ENCODE assay signal across 8 cellular contexts in genomic region chr1:19643602-19644419, GRCh38. TPM values are rescaled to one million over a fixed set of nuclear protein-coding genes. Genes with fewer than 3 reads are reported as not detected.
DNase-seq lines count a peak whose midpoint lies in the region; ATAC-seq, FAIRE-seq and TF ChIP-seq lines count a peak whose summit lies in the region.

Gene NBL1 (plus strand): TSS chr1:19644311. CDS start chr1:19655031, 10,720 bp downstream.

- TF ChIP-seq RAD21 in A549 (conservative IDR thresholded peaks at IDR 0.05 in 1 of 2, IDR thresholded peaks at IDR 0.05 in 1 of 2) (no peak), SK-N-SH (IDR thresholded peaks at IDR 0.05; ENCODE audit: low read length) (no peak)

- H3K9me3 ChIP-seq in A549 (no peaks in the 10 kb centered on the region), SK-N-SH (no peaks in the 10 kb centered on the region), parathyroid adenoma (ENCODE audit: control insufficient read depth, low read length) (no peaks in the 10 kb centered on the region), tibial nerve (no peaks in the 10 kb centered on the region)

- peak; percentile 41 to 43 for DNase-seq in A549 (ENCODE audit: low read depth in 1 of 2, low spot score in 1 of 2)
- no peak for DNase-seq in H4 (ENCODE audit: low spot score)
- peak; percentile 93 for DNase-seq in SK-N-SH
- peak; percentile 80 for DNase-seq in Right ventricle myocardium inferior (ENCODE audit: missing footprints)
- peak; percentile 55 to 57 for DNase-seq in tibial nerve (ENCODE audit: low spot score in 2 of 2)
- no peak for DNase-seq in NCI-H2029 (lab: John Stamatoyannopoulos, UW)

- H3K9me2 ChIP-seq in SK-N-SH, result no peaks in the 10 kb centered on the region

- H3K4me3 Mint-ChIP-seq in activated naive CD8-positive, alpha-beta T cell, result peak within 1 kb of the TSS; percentile 95

- H3K27me3 ChIP-seq in SK-N-SH (ENCODE audit: insufficient read depth), result no peaks in the 10 kb centered on the region
- H3K27me3 ChIP-seq in parathyroid adenoma (ENCODE audit: control insufficient read depth, insufficient read depth, low read length), result no peaks in the 10 kb centered on the region
- peaks cover 0 to 8% of the 10 kb centered on the region in 2 donors for H3K27me3 ChIP-seq in tibial nerve

- H3K27ac ChIP-seq in A549, result peak within 1 kb of the TSS; percentile 84 to 91
- peak within 1 kb of the TSS in 1 of 2 experiments; percentile 80; a peak in 2 of 4 replicates for H3K27ac ChIP-seq in SK-N-SH (ENCODE audit: low read depth in 2 of 2, low read length in 1 of 2)
- peak within 1 kb of the TSS; percentile 51 for H3K27ac ChIP-seq in parathyroid adenoma
- H3K27ac ChIP-seq in tibial nerve, result peak within 1 kb of the TSS; percentile 86 to 95 (median 90)

- H3K4me1 Mint-ChIP-seq in activated naive CD8-positive, alpha-beta T cell (ENCODE audit: low read depth), result peaks cover 27% of the 10 kb centered on the region

- intact Hi-C loops in Right ventricle myocardium inferior (cut with DNase I), result loop anchor here (2.0 kb wide), 1 partner anchor 47 kb away; a partner anchor contains a TSS

- H3K79me2 ChIP-seq in SK-N-SH (ENCODE audit: insufficient read depth) (no peaks in the 10 kb centered on the region; the same call in none of the 2 replicates), parathyroid adenoma (no peaks in the 10 kb centered on the region)

- H3K4me3 ChIP-seq in A549 (peak within 1 kb of the TSS; percentile 85), SK-N-SH (ENCODE audit: low read depth in 2 of 2, low read length in 1 of 2) (peak within 1 kb of the TSS; percentile 66 to 74), parathyroid adenoma (ENCODE audit: low read depth, low read length) (peak within 1 kb of the TSS; percentile 77), tibial nerve (peak within 1 kb of the TSS; percentile 46 to 72 (median 61))

- H3F3A ChIP-seq in SK-N-SH (replicated peaks; ENCODE audit: insufficient read depth), result peaks cover 5% of the 10 kb centered on the region

- POLR2A ChIA-PET in A549 (lab: Yijun Ruan, JAX) (interaction anchor here (1.9 kb wide), 1 partner anchor 47 kb away, joined by 7 read pairs; a partner anchor contains a TSS), SK-N-SH (lab: Yijun Ruan, JAX) (no interaction called here)

- peaks cover 4% of the 10 kb centered on the region; the same call in 1 of the 2 replicates for H4K20me1 ChIP-seq in SK-N-SH (ENCODE audit: insufficient read depth)

- 47% methylated on average over 18 of the region's 94 CpGs for WGBS in A549 (ENCODE audit: missing lambda C conversion rate)
- 52% methylated on average over 29 of the region's 94 CpGs for WGBS in SK-N-SH (ENCODE audit: low lambda C conversion rate)
- WGBS in tibial nerve, 2 donors, result 2 to 3% methylated on average over 30 to 56 of the region's 94 CpGs

- peak within 1 kb of the TSS; percentile 85 for H3K27ac Mint-ChIP-seq in activated naive CD8-positive, alpha-beta T cell

- H3K36me3 ChIP-seq in SK-N-SH (replicated peaks in 1 of 2; ENCODE audit: control insufficient read depth in 1 of 2, insufficient read depth in 2 of 2, low read length in 1 of 2) (no peaks in the 10 kb centered on the region), parathyroid adenoma (ENCODE audit: control insufficient read depth, insufficient read depth, low read length) (no peaks in the 10 kb centered on the region), tibial nerve (no peaks in the 10 kb centered on the region)

- no peaks in the 10 kb centered on the region for H3K9me3 Mint-ChIP-seq in activated naive CD8-positive, alpha-beta T cell (ENCODE audit: low read depth)

- H3K4me1 ChIP-seq in A549 (peaks cover 55% of the 10 kb centered on the region), SK-N-SH (ENCODE audit: control insufficient read depth in 1 of 2, insufficient read depth in 2 of 2, low read depth in 1 of 2, low read length in 1 of 2) (peaks cover 0 to 25% of the 10 kb centered on the region in 2 experiments; a peak in 1 of 4 replicates), parathyroid adenoma (peaks cover 3% of the 10 kb centered on the region), tibial nerve (peaks cover 0 to 59% (median 21%) of the 10 kb centered on the region in 4 donors)

- H3K4me2 ChIP-seq in A549 (peak within 1 kb of the TSS; percentile 89), SK-N-SH (peak within 1 kb of the TSS; percentile 95), parathyroid adenoma (ENCODE audit: low read length) (peak within 1 kb of the TSS; percentile 80)

- no peak for FAIRE-seq in A549 (lab: Jason Lieb, UNC)

- no peak for TF ChIP-seq EP300 in A549 (IDR thresholded peaks at IDR 0.05)
- no peak for TF ChIP-seq EP300 in SK-N-SH (IDR thresholded peaks at IDR 0.05; ENCODE audit: borderline replicate concordance in 1 of 2, low read depth in 1 of 2, low read length in 1 of 2)
- TF ChIP-seq EP300 in tibial nerve (IDR thresholded peaks at IDR 0.05), result peak in 1 of 2 donors; percentile 9

- TF ChIP-seq CTCF in A549 (IDR thresholded peaks at IDR 0.05), result no peak
- no peak for TF ChIP-seq CTCF in SK-N-SH (IDR thresholded peaks at IDR 0.05)
- no peak for TF ChIP-seq CTCF in parathyroid adenoma (IDR thresholded peaks at IDR 0.05)
- no peak for TF ChIP-seq CTCF in tibial nerve (IDR thresholded peaks at IDR 0.05)

- no peak; the same call in 1 of the 2 replicates for TF ChIP-seq POLR2A in A549 (IDR thresholded peaks at IDR 0.05; ENCODE audit: low read length)
- peak in 1 of 2 donors; percentile 62 for TF ChIP-seq POLR2A in tibial nerve (IDR thresholded peaks at IDR 0.05)

- ATAC-seq in A549, result peak; percentile 43 to 53
- peak; percentile 86 for ATAC-seq in Right ventricle myocardium inferior

- H3K36me3 Mint-ChIP-seq in activated naive CD8-positive, alpha-beta T cell, result no peaks in the 10 kb centered on the region

- H3K27me3 Mint-ChIP-seq in activated naive CD8-positive, alpha-beta T cell, result peaks cover 1% of the 10 kb centered on the region

- CTCF ChIA-PET in A549 (lab: Yijun Ruan, JAX), result interaction anchor here (0.9 to 2.1 kb wide), 11 partner anchors 10 to 253 kb away, joined by 3 to 8 read pairs (median 4); no protein-coding TSS in a partner anchor
- CTCF ChIA-PET in SK-N-SH (lab: Yijun Ruan, JAX), result interaction anchor here (0.9 to 13.2 kb wide), 7 partner anchors 10 to 332 kb away, joined by 3 to 235 read pairs (median 7); partner anchors contain the start of genes AKR7A2 and SLC66A1

- H3K9ac ChIP-seq in SK-N-SH (peak within 1 kb of the TSS; percentile 69), parathyroid adenoma (peak within 1 kb of the TSS; percentile 46)

- H2AFZ ChIP-seq in SK-N-SH (ENCODE audit: low read depth), result peak within 1 kb of the TSS; percentile 85
- peak within 1 kb of the TSS; percentile 76 for H2AFZ ChIP-seq in parathyroid adenoma

TF ChIP-seq in A549, 52 proteins besides CTCF, POLR2A, EP300 and RAD21 (continues in another document):
- TF ChIP-seq HOXB13 (CRISPR knock-in tag; IDR thresholded peaks at IDR 0.05; ENCODE audit: low read depth), result no peak
- TF ChIP-seq MAZ (IDR thresholded peaks at IDR 0.05; ENCODE audit: borderline replicate concordance, low read depth, low read length), result no peak
- TF ChIP-seq KDM5A (IDR thresholded peaks at IDR 0.05), result no peak
- no peak for TF ChIP-seq TP53 (CRISPR knock-in tag; IDR thresholded peaks at IDR 0.05)
- no peak for TF ChIP-seq HMGXB4 (CRISPR knock-in tag; IDR thresholded peaks at IDR 0.05; ENCODE audit: borderline replicate concordance)
- 0 out of 5 replicates have a peak, but pooled peaks of 1 of the 2 experiments have one; percentile 22 for TF ChIP-seq JUN (IDR thresholded peaks at IDR 0.05)

TF ChIP-seq in SK-N-SH, 30 proteins besides CTCF, POLR2A, EP300 and RAD21:
- TF ChIP-seq POLR2AphosphoS5 (IDR thresholded peaks at IDR 0.05; ENCODE audit: low read depth, low read length), result no peak
- no peak for TF ChIP-seq FOXM1 (IDR thresholded peaks at IDR 0.05; ENCODE audit: low read depth)
- no peak for TF ChIP-seq TAF1 (IDR thresholded peaks at IDR 0.05; ENCODE audit: borderline replicate concordance, low read depth, low read length)
- 0 out of 2 replicates have a peak, but pooled peaks have one; percentile 22 for TF ChIP-seq NRF1 (IDR thresholded peaks at IDR 0.05; ENCODE audit: low read depth, low read length)
- TF ChIP-seq TEAD4 (IDR thresholded peaks at IDR 0.05; ENCODE audit: borderline replicate concordance, insufficient read depth), result no peak
- no peak for TF ChIP-seq RCOR1 (IDR thresholded peaks at IDR 0.05; ENCODE audit: low read length)
- TF ChIP-seq REST (IDR thresholded peaks at IDR 0.05; ENCODE audit: low read depth, low read length), result no peak

RNA-seq across cellular contexts. Expression of gene NBL1, which starts in this region (rescaled TPM):
- 19.0 and 23.0 TPM in 2 replicates for polyA plus RNA-seq in A549 (2011; rRNA removed)
- 29.4 and 38.9 TPM in 2 replicates for polyA plus RNA-seq in A549 (2012; cell fraction: cytosol; rRNA removed)
- polyA plus RNA-seq in A549 (2012; cell fraction: nucleus; rRNA removed), result 30.4 and 33.3 TPM in 2 replicates
- 16.3 to 19.9 TPM (median 16.3 TPM) in 3 replicates for polyA plus RNA-seq in A549 (2017; fragmentation: RNase III; extraction: RNeasy Plus Mini Kit Qiagen cat#74134 plus additional on column Dnase treatment)
- polyA minus RNA-seq in A549 (2011; rRNA and poly(A)+ RNA removed), result 24.7 and 43.2 TPM in 2 replicates
- 34.2 and 53.1 TPM in 2 replicates for total RNA-seq in H4 (2014; rRNA removed; shearing (Covaris generic))
- polyA plus RNA-seq in SK-N-SH (2012; rRNA removed), result 34.9 and 36.1 TPM in 2 replicates
- 12.3 and 24.5 TPM in 2 replicates for polyA plus RNA-seq in SK-N-SH (2012; cell fraction: cytosol; rRNA removed)
- polyA plus RNA-seq in SK-N-SH (2012; cell fraction: nucleus; rRNA removed), result 18.3 and 24.7 TPM in 2 replicates
- total RNA-seq in Right ventricle myocardium inferior, result 55.0 TPM
- total RNA-seq in tibial nerve, result 100 to 1,000 TPM in 2 of 4 donors, 10 to 100 TPM in 2; 71.9 to 157 (median 92.0) TPM

Comparison
In these comparisons a context has a peak if more than half of its experiments do, and no peak if none do; other contexts are left out.
1. DNase-seq: peak in A549 (2 of 2), SK-N-SH (single experiment), Right ventricle myocardium inferior (single experiment) and tibial nerve (2 of 2); none in H4 (single experiment) and NCI-H2029 (single experiment).
2. Peak in every context shown above with its lines, with median percentiles within 50 percentile points of each other: H3K4me2 ChIP-seq and H3K4me3 ChIP-seq.